ENCODE assay signal across 12 cellular contexts in genomic region chr20:8007490-8007889, GRCh38.
"Had no signal": no experiment of that assay in that cellular context is flagged by ENCODE, and none has a peak within 500 bp of the region (broad histone marks: within the 10 kb centered on the region; RNA-seq: fewer than 3 reads in every experiment).

No MANE protein-coding gene starts in this region.

- DNase-seq: activated CD4-positive, alpha-beta T cell treated with anti-CD3 and anti-CD28 coated beads, Interleukin-2, amount 50 U/mL, for 1 hour; activated naive CD4-positive, alpha-beta T cell treated with anti-CD3 and anti-CD28 coated beads, Interleukin-2, amount 10 ng/mL, durations not matched to agents 7 days and 5 days; activated T-cell treated with anti-CD3 and anti-CD28 coated beads for 4 hours; gastrocnemius medialis; heart right ventricle; islet precursor cell; left lung; pancreas; stimulated activated CD4-positive, alpha-beta T cell treated with anti-CD3 and anti-CD28 coated beads, Interleukin-2, amount 100 ng/mL, for 48 hours; stimulated activated CD8-positive, alpha-beta memory T cell treated with anti-CD3 and anti-CD28 coated beads, Interleukin-4, amount 100 ng/mL, for 48 hours; upper lobe of left lung had no signal

- H3K4me1 ChIP-seq: left lung, upper lobe of left lung had no signal

- H3K36me3 ChIP-seq: left lung, pancreas had no signal

- H3K27ac ChIP-seq: cardiac muscle cell, gastrocnemius medialis, heart right ventricle, left lung, pancreas, upper lobe of left lung had no signal

- H3K27me3 ChIP-seq: cardiac muscle cell, gastrocnemius medialis, heart right ventricle, left lung, pancreas, upper lobe of left lung had no signal

- H3K9me3 ChIP-seq: gastrocnemius medialis, heart right ventricle, left lung, pancreas, upper lobe of left lung had no signal

- H3K4me3 ChIP-seq: cardiac muscle cell, gastrocnemius medialis, heart right ventricle, left lung, pancreas, upper lobe of left lung had no signal
